In the genomic region with DNA sequence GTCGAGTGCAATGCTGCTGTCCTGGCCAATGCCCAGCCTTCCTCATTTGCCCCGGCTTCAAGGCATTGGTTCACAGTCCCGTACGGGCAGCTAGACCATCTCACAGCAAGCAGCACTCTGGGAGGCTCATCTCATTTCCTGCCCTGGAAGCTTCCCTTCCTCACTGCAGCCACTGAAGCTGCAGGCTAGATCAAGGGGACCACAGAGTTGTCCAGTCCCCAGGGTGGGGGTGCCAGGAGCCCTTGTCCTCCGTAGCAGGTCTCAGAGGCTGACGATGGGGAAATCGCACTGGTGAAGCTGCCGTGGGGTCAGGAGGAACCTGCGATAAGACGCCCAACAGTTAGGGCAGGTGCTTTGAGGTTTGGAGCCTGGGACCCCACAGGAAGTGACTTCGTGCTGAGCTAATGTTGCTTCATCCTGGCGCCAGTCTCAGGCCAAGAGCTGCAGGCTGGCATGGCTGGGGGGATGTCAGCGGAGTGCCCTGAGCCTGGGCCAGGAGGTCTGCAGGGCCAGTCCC, we compare ENCODE assay signal across 1 cellular context.
TF ChIP-seq lines count a peak whose summit lies in the region.

A gene with protein sequence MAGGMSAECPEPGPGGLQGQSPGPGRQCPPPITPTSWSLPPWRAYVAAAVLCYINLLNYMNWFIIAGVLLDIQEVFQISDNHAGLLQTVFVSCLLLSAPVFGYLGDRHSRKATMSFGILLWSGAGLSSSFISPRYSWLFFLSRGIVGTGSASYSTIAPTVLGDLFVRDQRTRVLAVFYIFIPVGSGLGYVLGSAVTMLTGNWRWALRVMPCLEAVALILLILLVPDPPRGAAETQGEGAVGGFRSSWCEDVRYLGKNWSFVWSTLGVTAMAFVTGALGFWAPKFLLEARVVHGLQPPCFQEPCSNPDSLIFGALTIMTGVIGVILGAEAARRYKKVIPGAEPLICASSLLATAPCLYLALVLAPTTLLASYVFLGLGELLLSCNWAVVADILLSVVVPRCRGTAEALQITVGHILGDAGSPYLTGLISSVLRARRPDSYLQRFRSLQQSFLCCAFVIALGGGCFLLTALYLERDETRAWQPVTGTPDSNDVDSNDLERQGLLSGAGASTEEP (plus strand): TSS at position 426 of the 517 bp plus-strand sequence. CDS start 28 bp downstream, at position 454.

TF ChIP-seq in H1, 55 proteins besides CTCF, POLR2A, EP300 and RAD21:
- TF ChIP-seq RXRA (IDR thresholded peaks at IDR 0.05; ENCODE audit: insufficient read depth, low read depth, low read length) (no peak), TAF1 (IDR thresholded peaks at IDR 0.05; ENCODE audit: low read depth, low read length) (no peak), SUZ12 (IDR thresholded peaks at IDR 0.05; ENCODE audit: low read length) (no peak), PHF8 (conservative IDR thresholded peaks at IDR 0.05; ENCODE audit: low read depth, low read length) (no peak), JUN (IDR thresholded peaks at IDR 0.05; ENCODE audit: low read depth, low read length) (no peak), TAF7 (optimal IDR thresholded peaks at IDR 0.05; ENCODE audit: borderline replicate concordance, low read depth, low read length) (no peak), YY1 (IDR thresholded peaks at IDR 0.05; ENCODE audit: low read depth, low read length) (no peak), NRF1 (IDR thresholded peaks at IDR 0.05; ENCODE audit: low read depth, low read length) (no peak), SP4 (IDR thresholded peaks at IDR 0.05; ENCODE audit: low read length) (no peak), TEAD4 (IDR thresholded peaks at IDR 0.05; ENCODE audit: low read depth, low read length) (no peak)
- TF ChIP-seq, protein P1, sequence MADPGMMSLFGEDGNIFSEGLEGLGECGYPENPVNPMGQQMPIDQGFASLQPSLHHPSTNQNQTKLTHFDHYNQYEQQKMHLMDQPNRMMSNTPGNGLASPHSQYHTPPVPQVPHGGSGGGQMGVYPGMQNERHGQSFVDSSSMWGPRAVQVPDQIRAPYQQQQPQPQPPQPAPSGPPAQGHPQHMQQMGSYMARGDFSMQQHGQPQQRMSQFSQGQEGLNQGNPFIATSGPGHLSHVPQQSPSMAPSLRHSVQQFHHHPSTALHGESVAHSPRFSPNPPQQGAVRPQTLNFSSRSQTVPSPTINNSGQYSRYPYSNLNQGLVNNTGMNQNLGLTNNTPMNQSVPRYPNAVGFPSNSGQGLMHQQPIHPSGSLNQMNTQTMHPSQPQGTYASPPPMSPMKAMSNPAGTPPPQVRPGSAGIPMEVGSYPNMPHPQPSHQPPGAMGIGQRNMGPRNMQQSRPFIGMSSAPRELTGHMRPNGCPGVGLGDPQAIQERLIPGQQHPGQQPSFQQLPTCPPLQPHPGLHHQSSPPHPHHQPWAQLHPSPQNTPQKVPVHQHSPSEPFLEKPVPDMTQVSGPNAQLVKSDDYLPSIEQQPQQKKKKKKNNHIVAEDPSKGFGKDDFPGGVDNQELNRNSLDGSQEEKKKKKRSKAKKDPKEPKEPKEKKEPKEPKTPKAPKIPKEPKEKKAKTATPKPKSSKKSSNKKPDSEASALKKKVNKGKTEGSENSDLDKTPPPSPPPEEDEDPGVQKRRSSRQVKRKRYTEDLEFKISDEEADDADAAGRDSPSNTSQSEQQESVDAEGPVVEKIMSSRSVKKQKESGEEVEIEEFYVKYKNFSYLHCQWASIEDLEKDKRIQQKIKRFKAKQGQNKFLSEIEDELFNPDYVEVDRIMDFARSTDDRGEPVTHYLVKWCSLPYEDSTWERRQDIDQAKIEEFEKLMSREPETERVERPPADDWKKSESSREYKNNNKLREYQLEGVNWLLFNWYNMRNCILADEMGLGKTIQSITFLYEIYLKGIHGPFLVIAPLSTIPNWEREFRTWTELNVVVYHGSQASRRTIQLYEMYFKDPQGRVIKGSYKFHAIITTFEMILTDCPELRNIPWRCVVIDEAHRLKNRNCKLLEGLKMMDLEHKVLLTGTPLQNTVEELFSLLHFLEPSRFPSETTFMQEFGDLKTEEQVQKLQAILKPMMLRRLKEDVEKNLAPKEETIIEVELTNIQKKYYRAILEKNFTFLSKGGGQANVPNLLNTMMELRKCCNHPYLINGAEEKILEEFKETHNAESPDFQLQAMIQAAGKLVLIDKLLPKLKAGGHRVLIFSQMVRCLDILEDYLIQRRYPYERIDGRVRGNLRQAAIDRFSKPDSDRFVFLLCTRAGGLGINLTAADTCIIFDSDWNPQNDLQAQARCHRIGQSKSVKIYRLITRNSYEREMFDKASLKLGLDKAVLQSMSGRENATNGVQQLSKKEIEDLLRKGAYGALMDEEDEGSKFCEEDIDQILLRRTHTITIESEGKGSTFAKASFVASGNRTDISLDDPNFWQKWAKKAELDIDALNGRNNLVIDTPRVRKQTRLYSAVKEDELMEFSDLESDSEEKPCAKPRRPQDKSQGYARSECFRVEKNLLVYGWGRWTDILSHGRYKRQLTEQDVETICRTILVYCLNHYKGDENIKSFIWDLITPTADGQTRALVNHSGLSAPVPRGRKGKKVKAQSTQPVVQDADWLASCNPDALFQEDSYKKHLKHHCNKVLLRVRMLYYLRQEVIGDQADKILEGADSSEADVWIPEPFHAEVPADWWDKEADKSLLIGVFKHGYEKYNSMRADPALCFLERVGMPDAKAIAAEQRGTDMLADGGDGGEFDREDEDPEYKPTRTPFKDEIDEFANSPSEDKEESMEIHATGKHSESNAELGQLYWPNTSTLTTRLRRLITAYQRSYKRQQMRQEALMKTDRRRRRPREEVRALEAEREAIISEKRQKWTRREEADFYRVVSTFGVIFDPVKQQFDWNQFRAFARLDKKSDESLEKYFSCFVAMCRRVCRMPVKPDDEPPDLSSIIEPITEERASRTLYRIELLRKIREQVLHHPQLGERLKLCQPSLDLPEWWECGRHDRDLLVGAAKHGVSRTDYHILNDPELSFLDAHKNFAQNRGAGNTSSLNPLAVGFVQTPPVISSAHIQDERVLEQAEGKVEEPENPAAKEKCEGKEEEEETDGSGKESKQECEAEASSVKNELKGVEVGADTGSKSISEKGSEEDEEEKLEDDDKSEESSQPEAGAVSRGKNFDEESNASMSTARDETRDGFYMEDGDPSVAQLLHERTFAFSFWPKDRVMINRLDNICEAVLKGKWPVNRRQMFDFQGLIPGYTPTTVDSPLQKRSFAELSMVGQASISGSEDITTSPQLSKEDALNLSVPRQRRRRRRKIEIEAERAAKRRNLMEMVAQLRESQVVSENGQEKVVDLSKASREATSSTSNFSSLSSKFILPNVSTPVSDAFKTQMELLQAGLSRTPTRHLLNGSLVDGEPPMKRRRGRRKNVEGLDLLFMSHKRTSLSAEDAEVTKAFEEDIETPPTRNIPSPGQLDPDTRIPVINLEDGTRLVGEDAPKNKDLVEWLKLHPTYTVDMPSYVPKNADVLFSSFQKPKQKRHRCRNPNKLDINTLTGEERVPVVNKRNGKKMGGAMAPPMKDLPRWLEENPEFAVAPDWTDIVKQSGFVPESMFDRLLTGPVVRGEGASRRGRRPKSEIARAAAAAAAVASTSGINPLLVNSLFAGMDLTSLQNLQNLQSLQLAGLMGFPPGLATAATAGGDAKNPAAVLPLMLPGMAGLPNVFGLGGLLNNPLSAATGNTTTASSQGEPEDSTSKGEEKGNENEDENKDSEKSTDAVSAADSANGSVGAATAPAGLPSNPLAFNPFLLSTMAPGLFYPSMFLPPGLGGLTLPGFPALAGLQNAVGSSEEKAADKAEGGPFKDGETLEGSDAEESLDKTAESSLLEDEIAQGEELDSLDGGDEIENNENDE (IDR thresholded peaks at IDR 0.05; ENCODE audit: insufficient replicate concordance, low read length) = no peak
